ENCODE assay signal across 1 cellular context in genomic region chr1:175887521-175887920, GRCh38.
TF ChIP-seq lines count a peak whose summit lies in the region.

No MANE protein-coding gene starts in this region.

TF ChIP-seq in GM23338, 12 proteins besides CTCF, POLR2A, EP300 and RAD21 (continued from another document):
- TF ChIP-seq, protein P1, sequence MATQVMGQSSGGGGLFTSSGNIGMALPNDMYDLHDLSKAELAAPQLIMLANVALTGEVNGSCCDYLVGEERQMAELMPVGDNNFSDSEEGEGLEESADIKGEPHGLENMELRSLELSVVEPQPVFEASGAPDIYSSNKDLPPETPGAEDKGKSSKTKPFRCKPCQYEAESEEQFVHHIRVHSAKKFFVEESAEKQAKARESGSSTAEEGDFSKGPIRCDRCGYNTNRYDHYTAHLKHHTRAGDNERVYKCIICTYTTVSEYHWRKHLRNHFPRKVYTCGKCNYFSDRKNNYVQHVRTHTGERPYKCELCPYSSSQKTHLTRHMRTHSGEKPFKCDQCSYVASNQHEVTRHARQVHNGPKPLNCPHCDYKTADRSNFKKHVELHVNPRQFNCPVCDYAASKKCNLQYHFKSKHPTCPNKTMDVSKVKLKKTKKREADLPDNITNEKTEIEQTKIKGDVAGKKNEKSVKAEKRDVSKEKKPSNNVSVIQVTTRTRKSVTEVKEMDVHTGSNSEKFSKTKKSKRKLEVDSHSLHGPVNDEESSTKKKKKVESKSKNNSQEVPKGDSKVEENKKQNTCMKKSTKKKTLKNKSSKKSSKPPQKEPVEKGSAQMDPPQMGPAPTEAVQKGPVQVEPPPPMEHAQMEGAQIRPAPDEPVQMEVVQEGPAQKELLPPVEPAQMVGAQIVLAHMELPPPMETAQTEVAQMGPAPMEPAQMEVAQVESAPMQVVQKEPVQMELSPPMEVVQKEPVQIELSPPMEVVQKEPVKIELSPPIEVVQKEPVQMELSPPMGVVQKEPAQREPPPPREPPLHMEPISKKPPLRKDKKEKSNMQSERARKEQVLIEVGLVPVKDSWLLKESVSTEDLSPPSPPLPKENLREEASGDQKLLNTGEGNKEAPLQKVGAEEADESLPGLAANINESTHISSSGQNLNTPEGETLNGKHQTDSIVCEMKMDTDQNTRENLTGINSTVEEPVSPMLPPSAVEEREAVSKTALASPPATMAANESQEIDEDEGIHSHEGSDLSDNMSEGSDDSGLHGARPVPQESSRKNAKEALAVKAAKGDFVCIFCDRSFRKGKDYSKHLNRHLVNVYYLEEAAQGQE (IDR thresholded peaks at IDR 0.05; ENCODE audit: unreplicated experiment): no peak
- no peak for TF ChIP-seq CREB1 (CRISPR knock-in tag; IDR thresholded peaks at IDR 0.05; ENCODE audit: low read depth)
- no peak for TF ChIP-seq EZH2phosphoT487 (IDR thresholded peaks at IDR 0.05; ENCODE audit: unreplicated experiment)
- no peak for TF ChIP-seq NANOG (IDR thresholded peaks at IDR 0.05; ENCODE audit: borderline replicate concordance)
